Comparison of ENCODE assay signal across 6 cellular contexts in the genomic region with DNA sequence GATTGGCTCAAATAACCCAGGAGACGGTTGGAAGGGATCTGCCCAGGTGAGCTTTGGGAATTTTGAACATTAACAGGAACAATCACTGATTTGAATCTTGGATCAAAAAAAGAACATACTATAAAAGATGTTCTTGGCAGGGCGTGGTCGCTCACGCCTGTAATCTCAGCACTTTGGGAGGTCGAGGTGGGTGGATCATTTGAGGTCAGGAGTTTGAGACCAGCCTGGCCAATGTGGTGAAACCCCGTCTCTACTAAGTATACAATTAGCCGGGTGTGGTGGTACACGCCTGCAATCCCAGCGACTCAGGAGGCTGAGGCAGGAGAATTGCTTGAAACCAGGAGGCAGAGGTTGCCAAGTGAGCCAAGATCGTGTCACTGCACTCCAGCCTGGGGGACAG. TPM values are rescaled to one million over a fixed set of nuclear protein-coding genes. Genes with fewer than 3 reads are reported as not detected.
"Had no signal": no experiment of that assay in that cellular context is flagged by ENCODE, and none has a peak within 500 bp of the region (broad histone marks: within the 10 kb centered on the region; RNA-seq: fewer than 3 reads in every experiment).

No MANE protein-coding gene starts in this region.

RNA-seq across cellular contexts. Expression of a gene that starts 24.8 kb away (rescaled TPM):
- total RNA-seq: activated CD4-positive, alpha-beta memory T cell treated with anti-CD3 and anti-CD28 coated beads, Interleukin-2, amount 10 ng/mL, durations not matched to agents 7 days and 5 days; activated CD4-positive, alpha-beta T cell treated with anti-CD3 and anti-CD28 coated beads, Interleukin-2, amount 10 ng/mL, durations not matched to agents 7 days and 5 days; activated naive CD4-positive, alpha-beta T cell treated with anti-CD3 and anti-CD28 coated beads, Interleukin-2, amount 50 U/mL, for 72 hours; activated naive CD8-positive, alpha-beta T cell treated with anti-CD3 and anti-CD28 coated beads, Interleukin-2, amount 10 ng/mL, durations not matched to agents 7 days and 5 days; activated T-cell treated with anti-CD3 and anti-CD28 coated beads, Interleukin-2, amount 50 U/mL, for 72 hours; T-helper 2 cell treated with Interferon-gamma antibody and Interleukin-4, amounts not matched to agents 100 ng/mL and 5 ng/mL, for 36 hours had no signal
